7 cellular contexts compared by ENCODE assay signal in the genomic region with DNA sequence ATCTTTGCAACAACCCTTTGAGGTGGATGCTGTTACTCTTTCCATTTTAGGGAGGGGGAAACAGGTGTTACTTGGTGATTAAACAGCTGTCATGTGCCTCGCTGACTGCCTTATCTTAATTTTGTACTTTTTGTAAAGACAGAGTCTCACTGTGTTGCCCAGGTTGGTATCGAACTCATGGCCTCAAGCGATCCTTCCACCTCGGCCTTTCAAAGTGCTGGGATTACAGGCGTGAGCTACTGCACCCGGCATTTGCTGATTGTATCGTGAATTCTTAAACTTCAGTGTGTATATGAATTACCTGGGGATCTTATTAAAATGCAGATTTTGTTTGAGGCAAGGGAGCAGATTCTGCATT. TPM values are rescaled to one million over a fixed set of nuclear protein-coding genes. Genes with fewer than 3 reads are reported as not detected.
DNase-seq lines count a peak whose midpoint lies in the region; ATAC-seq and TF ChIP-seq lines count a peak whose summit lies in the region.

No MANE protein-coding gene starts in this region.

- DNase-seq in HFFc6 = no peak
- DNase-seq in stimulated activated naive CD8-positive, alpha-beta T cell treated with anti-CD3 and anti-CD28 coated beads, Interleukin-15, Interleukin-2, amounts not matched to agents 100 U/mL and 50 U/mL, for 24 hours = peak; percentile 25
- no peak for DNase-seq in inferior parietal cortex (ENCODE audit: extremely low spot score)
- DNase-seq in NK-92 treated with Interleukin-12 subunit alpha and Interleukin-12 subunit beta, amount 100 ng/mL, for 24 hours (lab: John Stamatoyannopoulos, UW) = no peak
- no peak for DNase-seq in EL

- no peaks in the 10 kb centered on the region; the same call in 1 of the 2 replicates for H3K9me3 Mint-ChIP-seq in HFFc6
- no peaks in the 10 kb centered on the region for H3K9me3 Mint-ChIP-seq in activated T-helper 17 cell treated with anti-CD3 and anti-CD28 coated beads, Interleukin-2, amount 50 U/mL, for 72 hours

- no peak for ATAC-seq in activated T-helper 17 cell treated with anti-CD3 and anti-CD28 coated beads, Interleukin-2, amount 50 U/mL, for 72 hours (replicated peaks)
- no peak for ATAC-seq in stimulated activated naive CD8-positive, alpha-beta T cell treated with anti-CD3 and anti-CD28 coated beads, Interleukin-15, Interleukin-2, amounts not matched to agents 100 U/mL and 50 U/mL, for 24 hours

- peaks cover 22% of the 10 kb centered on the region for H3K36me3 Mint-ChIP-seq in HFFc6 (ENCODE audit: low read depth)
- peaks cover 36% of the 10 kb centered on the region for H3K36me3 Mint-ChIP-seq in activated T-helper 17 cell treated with anti-CD3 and anti-CD28 coated beads, Interleukin-2, amount 50 U/mL, for 72 hours (ENCODE audit: low read depth)

- peak overlapping the region; percentile 99 for H3K27ac Mint-ChIP-seq in HFFc6
- H3K27ac Mint-ChIP-seq in activated T-helper 17 cell treated with anti-CD3 and anti-CD28 coated beads, Interleukin-2, amount 50 U/mL, for 72 hours = peak overlapping the region; percentile 93

- H3K9ac ChIP-seq in iPS-20b (ENCODE audit: low read depth, low read length) = peak overlapping the region; percentile 91

- H3K27me3 Mint-ChIP-seq in HFFc6 (ENCODE audit: insufficient read depth) = peaks cover 1% of the 10 kb centered on the region
- H3K27me3 Mint-ChIP-seq in activated T-helper 17 cell treated with anti-CD3 and anti-CD28 coated beads, Interleukin-2, amount 50 U/mL, for 72 hours = no peaks in the 10 kb centered on the region

- peaks cover 6% of the 10 kb centered on the region; the same call in 1 of the 2 replicates for H3K36me3 ChIP-seq in iPS-20b (ENCODE audit: insufficient read depth, low read depth, low read length)

- peaks cover 5% of the 10 kb centered on the region; the same call in 1 of the 2 replicates for H3K4me1 ChIP-seq in iPS-20b (ENCODE audit: insufficient read depth, low read length)

- peak overlapping the region; percentile 90 for H3K4me3 ChIP-seq in iPS-20b (ENCODE audit: low read length)

- no peaks in the 10 kb centered on the region for H3K9me3 ChIP-seq in iPS-20b (ENCODE audit: insufficient read depth, low read depth, low read length)

- TF ChIP-seq CTCF in HFFc6 (IDR thresholded peaks at IDR 0.05) = no peak; the same call in 1 of the 2 replicates

- peak overlapping the region; percentile 96 for H3K4me3 Mint-ChIP-seq in HFFc6
- peak overlapping the region; percentile 94 for H3K4me3 Mint-ChIP-seq in activated T-helper 17 cell treated with anti-CD3 and anti-CD28 coated beads, Interleukin-2, amount 50 U/mL, for 72 hours

- H3K27me3 ChIP-seq in iPS-20b (ENCODE audit: insufficient read depth, low read length) = peaks cover 9% of the 10 kb centered on the region; the same call in 1 of the 2 replicates

- H3K4me1 Mint-ChIP-seq in HFFc6 (ENCODE audit: low read depth) = peaks cover 40% of the 10 kb centered on the region
- peaks cover 23% of the 10 kb centered on the region for H3K4me1 Mint-ChIP-seq in activated T-helper 17 cell treated with anti-CD3 and anti-CD28 coated beads, Interleukin-2, amount 50 U/mL, for 72 hours

- no peak overlapping the region for H3K27ac ChIP-seq in iPS-20b (ENCODE audit: low read length)

RNA-seq across cellular contexts. Expression of a gene that starts 0.7 kb away (rescaled TPM):
- 10 to 100 TPM; 63.4 to 84.7 (median 75.1) TPM for total RNA-seq in HFFc6 (2021; fragmentation: NEBNext Ultra II Directional; extraction: Animal tissue kit (Norgen Biotek cat#: 25700))
- 10 to 100 TPM; 39.8 to 75.1 TPM for total RNA-seq in activated T-helper 17 cell treated with anti-CD3 and anti-CD28 coated beads, Interleukin-2, amount 50 U/mL, for 72 hours

RNA-seq across cellular contexts. Expression of a gene that starts 29.1 kb away (rescaled TPM):
- total RNA-seq in HFFc6 (2021; fragmentation: NEBNext Ultra II Directional; extraction: Animal tissue kit (Norgen Biotek cat#: 25700)) = 1 to 10 TPM in 5 of 6 experiments, under 1 TPM in 1; 0.66 to 4.2 (median 3.3) TPM
- total RNA-seq in activated T-helper 17 cell treated with anti-CD3 and anti-CD28 coated beads, Interleukin-2, amount 50 U/mL, for 72 hours = 10 to 100 TPM in 1 of 2 donors, 1 to 10 TPM in 1; 1.8 to 12.6 TPM

RNA-seq across cellular contexts. Expression of a gene that starts 30.6 kb away (rescaled TPM):
- under 1 TPM in 4 of 6 experiments, not detected in 2; 0.14 to 0.25 (median 0.21) TPM for total RNA-seq in HFFc6 (2021; fragmentation: NEBNext Ultra II Directional; extraction: Animal tissue kit (Norgen Biotek cat#: 25700))
- not detected for total RNA-seq in activated T-helper 17 cell treated with anti-CD3 and anti-CD28 coated beads, Interleukin-2, amount 50 U/mL, for 72 hours
